21 cellular contexts compared by ENCODE assay signal in genomic region chr12:84786622-84787021, GRCh38.
"Had no signal": no experiment of that assay in that cellular context is flagged by ENCODE, and none has a peak within 500 bp of the region (broad histone marks: within the 10 kb centered on the region; RNA-seq: fewer than 3 reads in every experiment).

No MANE protein-coding gene starts in this region.

- DNase-seq: Karpas-422, KG1, MG63, NCI-H1092, NCI-H1105 treated with DMSO at 0.1 percent for 48 hours, NCI-H1417 treated with DMSO at 0.1 percent for 48 hours, NCI-H146, NCI-H1694 treated with DMSO at 0.1 percent for 48 hours, NCI-H1930, NCI-H2081 treated with DMSO at 0.1 percent for 48 hours, NCI-H2171, NCI-H345, NCI-H446 treated with DMSO at 0.1 percent for 48 hours, NCI-H510A treated with DMSO at 0.1 percent for 48 hours, NCI-H526, Right ventricle myocardium superior, RPMI8226, SIG-M5 had no signal

- FAIRE-seq: RCC 7860 had no signal

- H3K27ac ChIP-seq: SJSA1, SK-N-MC had no signal

- H3K36me3 ChIP-seq: MG63, SJSA1 had no signal

- H3K4me3 ChIP-seq: MG63, SJSA1, SK-N-MC had no signal

- H3K9me3 ChIP-seq: MG63, SJSA1 had no signal

- H3K4me1 ChIP-seq: SJSA1 had no signal

- H3K27me3 ChIP-seq: MG63, SJSA1 had no signal
